Comparison of ENCODE assay signal across 15 cellular contexts in genomic region chr10:130218936-130219335, GRCh38.
DNase-seq lines count a peak whose midpoint lies in the region; ATAC-seq and TF ChIP-seq lines count a peak whose summit lies in the region.
"Had no signal": no experiment of that assay in that cellular context is flagged by ENCODE, and none has a peak within 500 bp of the region (broad histone marks: within the 10 kb centered on the region; RNA-seq: fewer than 3 reads in every experiment).

No MANE protein-coding gene starts in this region.

- H3K4me1 ChIP-seq in endodermal cell (ENCODE audit: control insufficient read depth, insufficient read depth, low read length): no peaks in the 10 kb centered on the region
- H3K4me1 ChIP-seq: BE2C, Caco-2 had no signal

- no peak overlapping the region for H3K27ac ChIP-seq in endodermal cell (ENCODE audit: low read depth, low read length)

- H3K36me3 Mint-ChIP-seq in activated CD8-positive, alpha-beta memory T cell treated with anti-CD3 and anti-CD28 coated beads, Interleukin-2, amount 10 ng/mL, durations not matched to agents 7 days and 5 days: no peaks in the 10 kb centered on the region
- H3K36me3 Mint-ChIP-seq in endodermal cell (ENCODE audit: low read depth) (no peaks in the 10 kb centered on the region), T-helper 17 cell (ENCODE audit: low read depth) (no peaks in the 10 kb centered on the region)

- H3K27me3 Mint-ChIP-seq in activated CD8-positive, alpha-beta memory T cell treated with anti-CD3 and anti-CD28 coated beads, Interleukin-2, amount 10 ng/mL, durations not matched to agents 7 days and 5 days: no peaks in the 10 kb centered on the region
- H3K27me3 Mint-ChIP-seq in endodermal cell (ENCODE audit: insufficient read depth): no peaks in the 10 kb centered on the region
- no peaks in the 10 kb centered on the region for H3K27me3 Mint-ChIP-seq in T-helper 17 cell
- H3K27me3 Mint-ChIP-seq: CD4-positive, alpha-beta T cell had no signal

- DNase-seq in activated CD8-positive, alpha-beta memory T cell treated with anti-CD3 and anti-CD28 coated beads, Interleukin-2, amount 50 U/mL, for 48 hours: peak; percentile 36
- no peak for DNase-seq in activated CD8-positive, alpha-beta memory T cell treated with anti-CD3 and anti-CD28 coated beads, Interleukin-2, amount 10 ng/mL, durations not matched to agents 7 days and 5 days
- DNase-seq in endodermal cell: peak; percentile 31
- DNase-seq in posterior vena cava (ENCODE audit: low spot score): peak; percentile 74
- DNase-seq in left colon: no peak
- no peak for DNase-seq in T-helper 17 cell
- no peak for DNase-seq in HCEC 1CT
- DNase-seq: BE2C; CD4-positive, alpha-beta T cell; KBM-7; NCI-H1105; NCI-H510A; NCI-H774 had no signal

- intact Hi-C loops in posterior vena cava (cut with DNase I): no loop called here
- intact Hi-C loops in left colon (cut with DNase I, micrococcal nuclease): no loop called here

- H3K4me3 ChIP-seq in endodermal cell (ENCODE audit: low read length): no peak overlapping the region

- no peak for TF ChIP-seq CTCF in endodermal cell (conservative IDR thresholded peaks at IDR 0.05)

- no peaks in the 10 kb centered on the region for H3K27me3 ChIP-seq in endodermal cell (ENCODE audit: control insufficient read depth, insufficient read depth, low read length, poor library complexity, severe bottlenecking)
- H3K27me3 ChIP-seq: BE2C had no signal

- H3K4me3 Mint-ChIP-seq in activated CD8-positive, alpha-beta memory T cell treated with anti-CD3 and anti-CD28 coated beads, Interleukin-2, amount 10 ng/mL, durations not matched to agents 7 days and 5 days: no peak overlapping the region
- H3K4me3 Mint-ChIP-seq in endodermal cell: no peak overlapping the region
- no peak overlapping the region for H3K4me3 Mint-ChIP-seq in T-helper 17 cell
- H3K4me3 Mint-ChIP-seq: CD4-positive, alpha-beta T cell had no signal

- CTCF ChIA-PET in activated CD8-positive, alpha-beta memory T cell treated with anti-CD3 and anti-CD28 coated beads, Interleukin-2, amount 10 ng/mL, durations not matched to agents 7 days and 5 days (lab: Charles Lee): no interaction called here

- H3K27ac Mint-ChIP-seq in activated CD8-positive, alpha-beta memory T cell treated with anti-CD3 and anti-CD28 coated beads, Interleukin-2, amount 10 ng/mL, durations not matched to agents 7 days and 5 days: no peak overlapping the region
- H3K27ac Mint-ChIP-seq in endodermal cell (no peak overlapping the region), T-helper 17 cell (no peak overlapping the region)
- H3K27ac Mint-ChIP-seq: CD4-positive, alpha-beta T cell had no signal

- peaks cover 2% of the 10 kb centered on the region for H3K9me3 Mint-ChIP-seq in activated CD8-positive, alpha-beta memory T cell treated with anti-CD3 and anti-CD28 coated beads, Interleukin-2, amount 10 ng/mL, durations not matched to agents 7 days and 5 days (ENCODE audit: low read depth)
- H3K9me3 Mint-ChIP-seq in endodermal cell: no peaks in the 10 kb centered on the region
- H3K9me3 Mint-ChIP-seq: CD4-positive, alpha-beta T cell had no signal

- no peaks in the 10 kb centered on the region for H3K36me3 ChIP-seq in endodermal cell (ENCODE audit: control insufficient read depth, insufficient read depth, low read length)
- H3K36me3 ChIP-seq: BE2C had no signal

- no peak for ATAC-seq in activated CD8-positive, alpha-beta memory T cell treated with anti-CD3 and anti-CD28 coated beads, Interleukin-2, amount 10 ng/mL, durations not matched to agents 7 days and 5 days
- ATAC-seq in left colon (no peak), T-helper 17 cell (no peak)
- ATAC-seq: HCT116 had no signal

- no peaks in the 10 kb centered on the region for H3K9me3 ChIP-seq in endodermal cell (ENCODE audit: control insufficient read depth, low read length)
- H3K9me3 ChIP-seq in T-helper 17 cell (ENCODE audit: control insufficient read depth, low read length, poor library complexity, severe bottlenecking): no peaks in the 10 kb centered on the region
- H3K9me3 ChIP-seq: BE2C, Caco-2 had no signal

- no peaks in the 10 kb centered on the region for H3K4me1 Mint-ChIP-seq in activated CD8-positive, alpha-beta memory T cell treated with anti-CD3 and anti-CD28 coated beads, Interleukin-2, amount 10 ng/mL, durations not matched to agents 7 days and 5 days
- H3K4me1 Mint-ChIP-seq in endodermal cell: no peaks in the 10 kb centered on the region
- H3K4me1 Mint-ChIP-seq in T-helper 17 cell: peaks cover 3% of the 10 kb centered on the region

- 92 to 96% methylated on average over 8 to 9 of the region's 9 CpGs for WGBS in endodermal cell (ENCODE audit: insufficient coverage in 1 of 2, insufficient read length in 1 of 2), 2 experiments

- no peak overlapping the region for H3K9ac ChIP-seq in endodermal cell (ENCODE audit: extremely low read depth, low read length, poor library complexity, severe bottlenecking)

Comparison
In these comparisons a context has a peak if more than half of its experiments do, and no peak if none do; other contexts are left out.
1. DNase-seq: peak in activated CD8-positive, alpha-beta memory T cell treated with anti-CD3 and anti-CD28 coated beads, Interleukin-2, amount 50 U/mL, for 48 hours (single experiment), endodermal cell (single experiment) and posterior vena cava (single experiment); none in activated CD8-positive, alpha-beta memory T cell treated with anti-CD3 and anti-CD28 coated beads, Interleukin-2, amount 10 ng/mL, durations not matched to agents 7 days and 5 days (single experiment), left colon (0 of 2), T-helper 17 cell (0 of 3) and HCEC 1CT (single experiment).